Comparison of ENCODE assay signal across 8 cellular contexts in genomic region chr21:14259669-14260458, GRCh38. TPM values are rescaled to one million over a fixed set of nuclear protein-coding genes. Genes with fewer than 3 reads are reported as not detected.
A peak's percentile ranks its signal among the peaks of the same experiment; 100 is the strongest.
DNase-seq lines count a peak whose midpoint lies in the region; ATAC-seq, FAIRE-seq and TF ChIP-seq lines count a peak whose summit lies in the region.

No MANE protein-coding gene starts in this region.

- 31% methylated on average over 5 of the region's 5 CpGs for WGBS in right cardiac atrium
- WGBS in small intestine, 3 donors: 6 to 22% (median 15%) methylated on average over 5 of the region's 5 CpGs
- 26 to 33% methylated on average over 5 of the region's 5 CpGs for WGBS in lower leg skin, 2 donors

- POLR2A ChIA-PET in CD8-positive, alpha-beta T cell (lab: Charles Lee): no interaction called here
- POLR2A ChIA-PET in WTC11 (lab: Charles Lee): no interaction called here

- FAIRE-seq in small intestine (lab: Jason Lieb, UNC): peak; percentile 15

- no peak overlapping the region for H3K27ac Mint-ChIP-seq in CD8-positive, alpha-beta T cell
- no peak overlapping the region for H3K27ac Mint-ChIP-seq in WTC11

- CTCF ChIA-PET in CD8-positive, alpha-beta T cell (lab: Charles Lee): interaction anchor here (0.9 to 2.1 kb wide), 11 partner anchors 9 to 1282 kb away, joined by 3 to 9 read pairs (median 5); no protein-coding TSS in a partner anchor
- CTCF ChIA-PET in WTC11 (lab: Charles Lee): no interaction called here

- H3K4me1 ChIP-seq in CD8-positive, alpha-beta T cell (ENCODE audit: insufficient read depth, low read length): no peaks in the 10 kb centered on the region
- H3K4me1 ChIP-seq in right cardiac atrium (ENCODE audit: control insufficient read depth, insufficient read depth, low read length): no peaks in the 10 kb centered on the region
- H3K4me1 ChIP-seq in small intestine (ENCODE audit: control insufficient read depth in 2 of 2, insufficient read depth in 1 of 2, low read depth in 1 of 2, low read length in 1 of 2): peaks cover 0 to 2% of the 10 kb centered on the region in 2 donors

- no peak overlapping the region for H3K27ac ChIP-seq in CD8-positive, alpha-beta T cell (ENCODE audit: low read depth, low read length)
- H3K27ac ChIP-seq in right cardiac atrium (ENCODE audit: low read length): no peak overlapping the region
- H3K27ac ChIP-seq in small intestine (ENCODE audit: low read depth in 1 of 2, low read length in 1 of 2): peak overlapping the region in 1 of 2 donors; percentile 87

- no peaks in the 10 kb centered on the region for H3K36me3 ChIP-seq in CD8-positive, alpha-beta T cell (ENCODE audit: insufficient read depth, low read length)
- no peaks in the 10 kb centered on the region for H3K36me3 ChIP-seq in small intestine (ENCODE audit: control insufficient read depth in 2 of 2, insufficient read depth in 2 of 2, low read length in 2 of 2)

- peak; percentile 62 for TF ChIP-seq CTCF in CD8-positive, alpha-beta T cell (IDR thresholded peaks at IDR 0.05)
- TF ChIP-seq CTCF in WTC11 (IDR thresholded peaks at IDR 0.05) (peak; percentile 31; the same call in 1 of the 2 replicates), lower leg skin (IDR thresholded peaks at IDR 0.05) (no peak)

- intact Hi-C loops in CD8-positive, alpha-beta T cell (cut with DNase I, micrococcal nuclease): loop anchor here (1.0 to 10.0 kb wide), 9 partner anchors 477 to 1585 kb away; no protein-coding TSS in a partner anchor
- intact Hi-C loops in right cardiac atrium (cut with DNase I) (loop anchor here in 1 of 4 donors (10.0 kb wide), 1 partner anchor 1335 kb away; no protein-coding TSS in a partner anchor), lower leg skin (cut with DNase I; ENCODE audit: low total_unique reads) (no loop called here)

- ATAC-seq in CD8-positive, alpha-beta T cell: peak; percentile 54
- ATAC-seq in GM21529 (IDR thresholded peaks at IDR 0.05; ENCODE audit: unreplicated experiment) (peak; percentile 59), WTC11 (peak; percentile 81), right cardiac atrium (peak; percentile 62 to 80)

- H3K36me3 Mint-ChIP-seq in CD8-positive, alpha-beta T cell: no peaks in the 10 kb centered on the region
- H3K36me3 Mint-ChIP-seq in WTC11: no peaks in the 10 kb centered on the region

- no peaks in the 10 kb centered on the region for H3K27me3 Mint-ChIP-seq in CD8-positive, alpha-beta T cell (ENCODE audit: low read depth)
- H3K27me3 Mint-ChIP-seq in WTC11 (ENCODE audit: low read depth): no peaks in the 10 kb centered on the region

- H3K4me3 Mint-ChIP-seq in CD8-positive, alpha-beta T cell: no peak overlapping the region
- no peak overlapping the region for H3K4me3 Mint-ChIP-seq in WTC11

- H3K4me3 ChIP-seq in CD8-positive, alpha-beta T cell (ENCODE audit: low read depth, low read length): no peak overlapping the region
- H3K4me3 ChIP-seq in right cardiac atrium (ENCODE audit: low read length) (no peak overlapping the region), small intestine (ENCODE audit: low read depth in 1 of 2, low read length in 2 of 2) (no peak overlapping the region), lower leg skin (ENCODE audit: low read depth, poor library complexity, severe bottlenecking) (no peak overlapping the region)

- no peaks in the 10 kb centered on the region for H3K4me1 Mint-ChIP-seq in CD8-positive, alpha-beta T cell (ENCODE audit: low read depth)
- H3K4me1 Mint-ChIP-seq in WTC11: peaks cover 4% of the 10 kb centered on the region; the same call in 1 of the 2 replicates

- TF ChIP-seq POLR2A in lower leg skin (IDR thresholded peaks at IDR 0.05): no peak

- no peaks in the 10 kb centered on the region for H3K27me3 ChIP-seq in CD8-positive, alpha-beta T cell (ENCODE audit: insufficient read depth, low read length)
- H3K27me3 ChIP-seq in right cardiac atrium (ENCODE audit: control insufficient read depth, insufficient read depth) (no peaks in the 10 kb centered on the region), small intestine (ENCODE audit: control insufficient read depth in 2 of 2, insufficient read depth in 2 of 2, low read length in 2 of 2) (no peaks in the 10 kb centered on the region)

- H3K9me3 ChIP-seq in CD8-positive, alpha-beta T cell (ENCODE audit: low read length): no peaks in the 10 kb centered on the region
- no peaks in the 10 kb centered on the region for H3K9me3 ChIP-seq in right cardiac atrium (ENCODE audit: control insufficient read depth, low read length)
- H3K9me3 ChIP-seq in small intestine (ENCODE audit: control insufficient read depth, low read depth): no peaks in the 10 kb centered on the region

- DNase-seq in CD8-positive, alpha-beta T cell: no peak
- DNase-seq in NCI-H1694 (lab: John Stamatoyannopoulos, UW) (peak; percentile 79), WTC11 (ENCODE audit: low spot score) (no peak), right cardiac atrium (no peak), small intestine (peak; percentile 80), lower leg skin (ENCODE audit: low spot score in 2 of 2) (no peak)
- DNase-seq in activated CD4-positive, alpha-beta T cell treated with anti-CD3 and anti-CD28 coated beads, Interleukin-2, amount 50 U/mL, for 4 hours: no peak

- no peaks in the 10 kb centered on the region for H3K9me3 Mint-ChIP-seq in CD8-positive, alpha-beta T cell
- no peaks in the 10 kb centered on the region for H3K9me3 Mint-ChIP-seq in WTC11

TF ChIP-seq in WTC11, 78 proteins besides CTCF, POLR2A, EP300 and RAD21:
- TF ChIP-seq ZNF512 (CRISPR knock-in tag; IDR thresholded peaks at IDR 0.05; ENCODE audit: borderline replicate concordance) (no peak), ATF3 (CRISPR knock-in tag; conservative IDR thresholded peaks at IDR 0.05) (no peak), TEAD4 (CRISPR knock-in tag; IDR thresholded peaks at IDR 0.05) (no peak)

RNA-seq across cellular contexts. Expression of gene RBM11, which starts 43.9 kb away (rescaled TPM):
- total RNA-seq in CD8-positive, alpha-beta T cell: 10 to 100 TPM; 12.6 to 15.7 TPM
- total RNA-seq in WTC11 (2021) (2.9 to 4.4 TPM (median 3.9 TPM) in 3 replicates), right cardiac atrium (1 to 10 TPM; 1.1 to 5.0 (median 1.9) TPM), lower leg skin (1 to 10 TPM in 1 of 4 donors, under 1 TPM in 1, not detected in 2; 0.75 to 2.4 TPM)
- polyA plus RNA-seq in right cardiac atrium (2.3 TPM), small intestine (1 to 10 TPM in 1 of 3 donors, under 1 TPM in 1, not detected in 1; 0.81 to 1.2 TPM)

RNA-seq across cellular contexts. Expression of gene LIPI, which starts 49.1 kb away (rescaled TPM):
- total RNA-seq in CD8-positive, alpha-beta T cell: not detected
- total RNA-seq in WTC11 (2021) (not detected in 3 replicates), right cardiac atrium (not detected), lower leg skin (not detected)
- polyA plus RNA-seq in right cardiac atrium (not detected), small intestine (not detected)

Comparison
In these comparisons a context has a peak if more than half of its experiments do, and no peak if none do; other contexts are left out.
1. DNase-seq: peak in NCI-H1694 (single experiment) and small intestine (single experiment); none in CD8-positive, alpha-beta T cell (0 of 7), WTC11 (single experiment), right cardiac atrium (0 of 3), lower leg skin (0 of 2) and activated CD4-positive, alpha-beta T cell treated with anti-CD3 and anti-CD28 coated beads, Interleukin-2, amount 50 U/mL, for 4 hours (0 of 2).
2. CTCF ChIP-seq: peak in CD8-positive, alpha-beta T cell (single experiment) and WTC11 (single experiment); none in lower leg skin (0 of 3).
3. Peak in every context shown above with its lines, with median percentiles within 50 percentile points of each other: ATAC-seq.